13 cellular contexts compared by ENCODE assay signal in genomic region chr2:226137201-226137811, GRCh38.
DNase-seq lines count a peak whose midpoint lies in the region; ATAC-seq, FAIRE-seq and TF ChIP-seq lines count a peak whose summit lies in the region.
"Had no signal": no experiment of that assay in that cellular context is flagged by ENCODE, and none has a peak within 500 bp of the region (broad histone marks: within the 10 kb centered on the region; RNA-seq: fewer than 3 reads in every experiment).

No MANE protein-coding gene starts in this region.

- no TSS peak for BruUV-seq in IMR-90 (replicated peaks; lab: Mats Ljungman, UMichigan)

- H3K18ac ChIP-seq in IMR-90 (ENCODE audit: low read depth, low read length) (peak overlapping the region; percentile 42; the same call in 1 of the 2 replicates), H9 (ENCODE audit: insufficient read length, low read depth, low read length) (no peak overlapping the region)

- no peaks in the 10 kb centered on the region for H3K9me1 ChIP-seq in IMR-90 (ENCODE audit: insufficient read depth, low read length)

- peaks cover 12 to 13% of the 10 kb centered on the region in 2 experiments for H3K4me1 Mint-ChIP-seq in H9
- H3K4me1 Mint-ChIP-seq: activated T-helper 17 cell treated with anti-CD3 and anti-CD28 coated beads, Interleukin-2, amount 50 U/mL, for 72 hours had no signal

- H3K4ac ChIP-seq in IMR-90 (ENCODE audit: low read depth, low read length), result no peak overlapping the region
- no peak overlapping the region for H3K4ac ChIP-seq in H9 (ENCODE audit: low read depth, low read length)

- WGBS in IMR-90 (ENCODE audit: extremely low coverage in 2 of 2, insufficient read length in 1 of 2), 2 experiments, result no CpG with 5 or more reads among the region's 4 CpGs
- WGBS in small intestine, 3 donors, result 22 to 50% (median 29%) methylated on average over 4 of the region's 4 CpGs
- 47 to 58% methylated on average over 4 of the region's 4 CpGs for WGBS in heart right ventricle, 2 donors
- no CpG with 5 or more reads among the region's 4 CpGs for WGBS in H9 (ENCODE audit: extremely low coverage, insufficient read length, low lambda C conversion rate)

- H3K56ac ChIP-seq in IMR-90 (ENCODE audit: extremely low read depth, insufficient read depth, low read length) (no peak overlapping the region), H9 (ENCODE audit: insufficient read length, low read depth, low read length) (no peak overlapping the region)

- H3K36me3 Mint-ChIP-seq in H9 (ENCODE audit: insufficient read depth in 1 of 3, low read depth in 3 of 3), result no peaks in the 10 kb centered on the region

- H4K91ac ChIP-seq in IMR-90 (ENCODE audit: insufficient read depth, low read depth, low read length), result no peak overlapping the region
- H4K91ac ChIP-seq in H9 (ENCODE audit: insufficient read length, low read depth, low read length), result no peak overlapping the region

- no peaks in the 10 kb centered on the region for H3K27me3 Mint-ChIP-seq in H9 (ENCODE audit: low read depth)

- no peak overlapping the region for H3K23ac ChIP-seq in IMR-90 (ENCODE audit: low read depth, low read length)
- no peak overlapping the region for H3K23ac ChIP-seq in H9 (ENCODE audit: insufficient read length, low read depth, low read length)

- no peaks in the 10 kb centered on the region for H3K27me3 ChIP-seq in IMR-90 (ENCODE audit: control insufficient read depth, insufficient read depth, low read length)
- no peaks in the 10 kb centered on the region for H3K27me3 ChIP-seq in bronchial epithelial cell (ENCODE audit: control insufficient read depth, insufficient read depth, low read length)
- H3K27me3 ChIP-seq in small intestine (ENCODE audit: control insufficient read depth in 2 of 2, insufficient read depth in 2 of 2, low read length in 2 of 2), result no peaks in the 10 kb centered on the region
- H3K27me3 ChIP-seq in heart right ventricle, result no peaks in the 10 kb centered on the region
- H3K27me3 ChIP-seq in H9 (ENCODE audit: insufficient read depth, low read length), result no peaks in the 10 kb centered on the region
- H3K27me3 ChIP-seq: SJCRH30 had no signal

- peak; percentile 58 for ATAC-seq in GM19438 (IDR thresholded peaks at IDR 0.05; ENCODE audit: low read depth, unreplicated experiment)
- ATAC-seq in IMR-90 (ENCODE audit: low read depth), result peak; percentile 77
- no peak for ATAC-seq in heart right ventricle
- ATAC-seq: activated T-helper 17 cell treated with anti-CD3 and anti-CD28 coated beads, Interleukin-2, amount 50 U/mL, for 72 hours had no signal

- in situ Hi-C loops in IMR-90 (cut with MboI; ENCODE audit: low sequenced_read_pairs), result no loop called here

- H2AFZ ChIP-seq in IMR-90 (replicated peaks; ENCODE audit: low read length, poor library complexity), result no peak overlapping the region
- H2AFZ ChIP-seq in H9 (ENCODE audit: low read length), result no peak overlapping the region

- H3K9ac ChIP-seq in IMR-90 (ENCODE audit: low read depth, low read length), result no peak overlapping the region
- H3K9ac ChIP-seq in H9 (ENCODE audit: extremely low read depth, insufficient read length, low read length), result no peak overlapping the region

- intact Hi-C loops in IMR-90 (cut with micrococcal nuclease) (no loop called here), heart right ventricle (cut with DNase I) (no loop called here)

- no peak for TF ChIP-seq RAD21 in IMR-90 (IDR thresholded peaks at IDR 0.05; ENCODE audit: low read length)

- no peak overlapping the region for H3K4me3 Mint-ChIP-seq in H9
- H3K4me3 Mint-ChIP-seq: activated T-helper 17 cell treated with anti-CD3 and anti-CD28 coated beads, Interleukin-2, amount 50 U/mL, for 72 hours had no signal

- CTCF ChIA-PET in IMR-90 (lab: Yijun Ruan, JAX), result interaction anchor here (1.1 kb wide), 1 partner anchor 12 kb away, joined by 3 read pairs; no protein-coding TSS in a partner anchor

- no peaks in the 10 kb centered on the region for H3K79me1 ChIP-seq in IMR-90 (ENCODE audit: low read depth in 1 of 2, low read length in 2 of 2)
- no peaks in the 10 kb centered on the region for H3K79me1 ChIP-seq in H9 (ENCODE audit: insufficient read depth, low read depth, low read length, poor library complexity, severe bottlenecking)

- no peaks in the 10 kb centered on the region for H3K9me3 Mint-ChIP-seq in H9
- H3K9me3 Mint-ChIP-seq: activated T-helper 17 cell treated with anti-CD3 and anti-CD28 coated beads, Interleukin-2, amount 50 U/mL, for 72 hours had no signal

- no peak overlapping the region for H2AK5ac ChIP-seq in IMR-90 (ENCODE audit: low read depth, low read length)
- no peak overlapping the region for H2AK5ac ChIP-seq in H9 (ENCODE audit: insufficient read length, low read length)

- peak overlapping the region; percentile 82 for H2BK5ac ChIP-seq in IMR-90 (ENCODE audit: low read depth, low read length, poor library complexity, severe bottlenecking)
- no peak overlapping the region for H2BK5ac ChIP-seq in H9 (ENCODE audit: insufficient read length, low read length)

- H3K4me3 ChIP-seq in IMR-90 (ENCODE audit: insufficient read depth, low read depth, low read length), result no peak overlapping the region
- H3K4me3 ChIP-seq in bronchial epithelial cell (ENCODE audit: low read depth, low read length), result no peak overlapping the region
- H3K4me3 ChIP-seq in small intestine (ENCODE audit: low read depth in 1 of 2, low read length in 2 of 2), result no peak overlapping the region
- no peak overlapping the region for H3K4me3 ChIP-seq in heart right ventricle
- H3K4me3 ChIP-seq: SJCRH30 had no signal

- H3K79me2 ChIP-seq in H9 (ENCODE audit: insufficient read depth, low read length), result no peaks in the 10 kb centered on the region

- H3K4me1 ChIP-seq in IMR-90 (ENCODE audit: control insufficient read depth, insufficient read depth, low read length) (peaks cover 9% of the 10 kb centered on the region), small intestine (ENCODE audit: control insufficient read depth in 2 of 2, insufficient read depth in 1 of 2, low read depth in 1 of 2, low read length in 1 of 2) (no peaks in the 10 kb centered on the region), heart right ventricle (peaks cover 0 to 29% (median 0%) of the 10 kb centered on the region in 9 donors), H9 (ENCODE audit: insufficient read depth, low read length) (no peaks in the 10 kb centered on the region; the same call in 1 of the 2 replicates)

- H3K14ac ChIP-seq in IMR-90 (replicated peaks; ENCODE audit: low read depth, low read length) (no peak overlapping the region), H9 (ENCODE audit: insufficient read depth, low read length) (no peak overlapping the region)

- no peak for TF ChIP-seq POLR2A in IMR-90 (IDR thresholded peaks at IDR 0.05; ENCODE audit: low read depth, low read length)

- peak overlapping the region; percentile 26; the same call in 1 of the 2 replicates for H3K4me2 ChIP-seq in IMR-90 (ENCODE audit: low read depth, low read length)
- H3K4me2 ChIP-seq in H9 (ENCODE audit: insufficient read depth, insufficient read length, low read length), result no peak overlapping the region

- H2BK120ac ChIP-seq in IMR-90 (ENCODE audit: low read depth, low read length) (peak overlapping the region; percentile 2), H9 (ENCODE audit: low read depth, low read length, poor library complexity, severe bottlenecking) (no peak overlapping the region)

- H4K8ac ChIP-seq in IMR-90 (ENCODE audit: low read depth in 2 of 2, low read length in 2 of 2) (no peak overlapping the region), H9 (replicated peaks; ENCODE audit: insufficient read length, low read depth, low read length) (no peak overlapping the region)

- no peak overlapping the region for H3T11ph ChIP-seq in H9 (ENCODE audit: low read length)

- no peak overlapping the region for H3K27ac Mint-ChIP-seq in H9
- H3K27ac Mint-ChIP-seq: activated T-helper 17 cell treated with anti-CD3 and anti-CD28 coated beads, Interleukin-2, amount 50 U/mL, for 72 hours had no signal

- no peaks in the 10 kb centered on the region for H3K36me3 ChIP-seq in IMR-90 (ENCODE audit: control insufficient read depth, insufficient read depth, low read length)
- H3K36me3 ChIP-seq in bronchial epithelial cell (ENCODE audit: control insufficient read depth, insufficient read depth, low read length), result no peaks in the 10 kb centered on the region
- no peaks in the 10 kb centered on the region for H3K36me3 ChIP-seq in small intestine (ENCODE audit: control insufficient read depth in 2 of 2, insufficient read depth in 2 of 2, low read length in 2 of 2)
- H3K36me3 ChIP-seq in heart right ventricle, result no peaks in the 10 kb centered on the region
- H3K36me3 ChIP-seq: SJCRH30 had no signal

- DNase-seq in IMR-90 (peak; percentile 76), bronchial epithelial cell (ENCODE audit: low read depth) (peak; percentile 100), small intestine (peak; percentile 9), heart right ventricle (no peak), NCI-H446 (lab: John Stamatoyannopoulos, UW) (no peak), H9 (no peak)
- DNase-seq in activated CD4-positive, alpha-beta T cell treated with anti-CD3 and anti-CD28 coated beads for 4 hours, result no peak
- DNase-seq: effector CD8-positive, alpha-beta T cell; GOT3; NCI-H1048; SJCRH30 had no signal

- H2BK15ac ChIP-seq in IMR-90 (ENCODE audit: low read depth, low read length) (0 out of 3 replicates have a peak overlapping the region, but pooled peaks have one; percentile 7), H9 (ENCODE audit: low read depth, low read length) (no peak overlapping the region)

- no peak overlapping the region for H2AK9ac ChIP-seq in IMR-90 (replicated peaks; ENCODE audit: low read depth, low read length, poor library complexity)

- H4K5ac ChIP-seq in IMR-90 (ENCODE audit: low read depth, low read length), result peak overlapping the region; percentile 30; the same call in 1 of the 2 replicates
- no peak overlapping the region for H4K5ac ChIP-seq in H9 (ENCODE audit: insufficient read length, low read depth, low read length)

- TF ChIP-seq CTCF in IMR-90 (conservative IDR thresholded peaks at IDR 0.05; ENCODE audit: low read depth, low read length) (no peak), bronchial epithelial cell (IDR thresholded peaks at IDR 0.05; ENCODE audit: insufficient read depth, low read length, severe bottlenecking) (no peak), heart right ventricle (IDR thresholded peaks at IDR 0.05) (no peak), H9 (conservative IDR thresholded peaks at IDR 0.05) (no peak)

- POLR2A ChIA-PET in IMR-90 (lab: Charles Lee; ENCODE audit: unreplicated experiment), result interaction anchor here (0.6 kb wide), 1 partner anchor 468 kb away, joined by 3 read pairs; no protein-coding TSS in a partner anchor

- H3K27ac ChIP-seq in IMR-90 (ENCODE audit: insufficient read depth, low read length) (no peak overlapping the region), small intestine (ENCODE audit: low read depth in 1 of 2, low read length in 1 of 2) (no peak overlapping the region), heart right ventricle (peak overlapping the region in 1 of 10 donors; percentile 58), H9 (ENCODE audit: insufficient read length, low read depth, low read length) (no peak overlapping the region)
- H3K27ac ChIP-seq: SJCRH30 had no signal

- peak overlapping the region; percentile 10; the same call in 1 of the 2 replicates for H2BK20ac ChIP-seq in IMR-90 (ENCODE audit: low read depth, low read length)
- no peak overlapping the region for H2BK20ac ChIP-seq in H9 (ENCODE audit: low read depth, low read length, poor library complexity, severe bottlenecking)

- H2BK12ac ChIP-seq in H9 (ENCODE audit: insufficient read length, low read depth, low read length), result no peak overlapping the region

- dilution Hi-C loops in IMR-90 (cut with HindIII; ENCODE audit: low sequenced_read_pairs, unreplicated experiment), result no loop called here

- no peaks in the 10 kb centered on the region for H3K23me2 ChIP-seq in H9 (ENCODE audit: insufficient read length, low read depth, low read length, poor library complexity, severe bottlenecking)

- no peaks in the 10 kb centered on the region for H4K20me1 ChIP-seq in IMR-90 (ENCODE audit: insufficient read depth, low read length)
- no peaks in the 10 kb centered on the region for H4K20me1 ChIP-seq in H9 (ENCODE audit: control insufficient read depth, insufficient read depth, insufficient read length)

- peak; percentile 90 for FAIRE-seq in bronchial epithelial cell (lab: Jason Lieb, UNC)
- FAIRE-seq in small intestine (lab: Jason Lieb, UNC), result no peak

- H3K9me3 ChIP-seq in IMR-90 (ENCODE audit: control insufficient read depth, insufficient read depth, low read length) (no peaks in the 10 kb centered on the region), small intestine (ENCODE audit: control insufficient read depth, low read depth) (no peaks in the 10 kb centered on the region), heart right ventricle (no peaks in the 10 kb centered on the region), H9 (ENCODE audit: control insufficient read depth, low read depth, low read length) (no peaks in the 10 kb centered on the region)
- H3K9me3 ChIP-seq: SJCRH30 had no signal

Comparison
In these comparisons a context has a peak if more than half of its experiments do, and no peak if none do; other contexts are left out.
1. ATAC-seq: peak in GM19438 (single experiment) and IMR-90 (single experiment); none in heart right ventricle (0 of 8).
2. DNase-seq: peak in IMR-90 (single experiment), bronchial epithelial cell (single experiment) and small intestine (single experiment); none in heart right ventricle (0 of 2), NCI-H446 (0 of 2), H9 (single experiment) and activated CD4-positive, alpha-beta T cell treated with anti-CD3 and anti-CD28 coated beads for 4 hours (0 of 2).